In the genomic region with DNA sequence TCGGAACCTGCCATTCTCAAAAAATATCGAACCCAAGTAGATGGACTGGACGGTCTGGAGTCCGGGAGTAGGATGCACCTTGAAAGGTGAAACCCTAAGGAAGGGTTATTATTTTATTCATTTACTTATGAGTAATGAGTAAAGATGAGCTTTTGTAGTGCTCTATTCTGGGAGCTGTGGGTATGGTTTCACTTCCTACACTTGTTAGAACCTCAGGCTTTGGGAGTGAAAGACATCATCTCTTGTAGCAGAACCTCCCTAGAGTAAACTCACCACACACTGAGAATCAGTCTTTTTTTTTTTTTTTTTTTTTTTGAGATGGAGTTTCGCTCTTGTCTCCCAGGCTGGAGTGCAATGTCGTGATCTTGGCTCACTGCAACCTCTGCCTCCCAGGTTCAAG, we compare ENCODE assay signal across 15 cellular contexts.
DNase-seq lines count a peak whose midpoint lies in the region; ATAC-seq, FAIRE-seq and TF ChIP-seq lines count a peak whose summit lies in the region.
"Had no signal": no experiment of that assay in that cellular context is flagged by ENCODE, and none has a peak within 500 bp of the region (broad histone marks: within the 10 kb centered on the region; RNA-seq: fewer than 3 reads in every experiment).

No MANE protein-coding gene starts in this region.

- H3K4me2 ChIP-seq in GM12878 (ENCODE audit: control insufficient read depth, insufficient read depth) (no peak overlapping the region), mesenchymal stem cell (ENCODE audit: low read length, poor library complexity, severe bottlenecking) (no peak overlapping the region)

- H3K27me3 ChIP-seq in GM12878 (replicated peaks in 1 of 2; ENCODE audit: control insufficient read depth in 2 of 2, insufficient read depth in 2 of 2, low read length in 1 of 2) (no peaks in the 10 kb centered on the region), mesenchymal stem cell (ENCODE audit: control insufficient read depth in 1 of 2, insufficient read depth in 1 of 2, low read length in 2 of 2) (peaks cover 0 to 8% of the 10 kb centered on the region in 2 experiments)
- H3K27me3 ChIP-seq: tibial nerve had no signal

- H3K36me3 ChIP-seq in GM12878 (ENCODE audit: control insufficient read depth in 2 of 2, insufficient read depth in 2 of 2, low read length in 1 of 2) (no peaks in the 10 kb centered on the region), mesenchymal stem cell (ENCODE audit: control insufficient read depth in 1 of 2, insufficient read depth in 2 of 2, low read depth in 1 of 2, low read length in 2 of 2) (no peaks in the 10 kb centered on the region)
- H3K36me3 ChIP-seq: tibial nerve had no signal

- no peak for FAIRE-seq in GM12878 (lab: Jason Lieb, UNC)
- FAIRE-seq: astrocyte had no signal

- H2AK5ac ChIP-seq in mesenchymal stem cell (ENCODE audit: low read length, severe bottlenecking) = no peak overlapping the region

- H3K18ac ChIP-seq in mesenchymal stem cell (ENCODE audit: low read depth in 1 of 2, low read length in 2 of 2) = no peak overlapping the region

- no peak overlapping the region for H4K91ac ChIP-seq in mesenchymal stem cell (ENCODE audit: low read length)

- DNase-seq in GM12878 (ENCODE audit: low read depth, low spot score) (peak; percentile 47), midbrain (lab: John Stamatoyannopoulos, UW) (no peak), DMS53 treated with DMSO at 0.1 percent for 48 hours (lab: John Stamatoyannopoulos, UW; ENCODE audit: unreplicated experiment) (no peak), mesenchymal stem cell (no peak)
- DNase-seq: activated T-cell treated with anti-CD3 and anti-CD28 coated beads, Interleukin-2, amount 50 U/mL, for 24 hours; CD4-positive, alpha-beta memory T cell; psoas muscle had no signal

- 5% methylated on average over 4 of the region's 6 CpGs for WGBS in GM12878 (ENCODE audit: insufficient coverage, insufficient replicate concordance, low lambda C conversion rate, missing lambda C conversion rate)
- 87% methylated on average over 3 of the region's 6 CpGs for WGBS in mesenchymal stem cell

- H2AFZ ChIP-seq in GM12878 (ENCODE audit: control insufficient read depth, low read depth, low read length) (no peak overlapping the region), mesenchymal stem cell (ENCODE audit: low read depth, low read length) (no peak overlapping the region)

- H3K27ac ChIP-seq in GM12878 (ENCODE audit: control insufficient read depth, insufficient read depth) (no peak overlapping the region), mesenchymal stem cell (ENCODE audit: low read length, poor library complexity, severe bottlenecking) (no peak overlapping the region)
- H3K27ac ChIP-seq: psoas muscle, tibial nerve, VCaP had no signal

- ATAC-seq in GM18517 (IDR thresholded peaks at IDR 0.05; ENCODE audit: unreplicated experiment) (peak; percentile 93), GM21576 (IDR thresholded peaks at IDR 0.05; ENCODE audit: unreplicated experiment) (peak; percentile 93), HG03342 (IDR thresholded peaks at IDR 0.05; ENCODE audit: unreplicated experiment) (peak; percentile 95), GM12878 (peak; percentile 98), HG02840 (IDR thresholded peaks at IDR 0.05; ENCODE audit: low FRiP score, unreplicated experiment) (no peak)
- ATAC-seq: psoas muscle, Right ventricle myocardium inferior had no signal

- no peaks in the 10 kb centered on the region for H3K79me2 ChIP-seq in GM12878 (ENCODE audit: control insufficient read depth, insufficient read depth, low read length)

- no peak overlapping the region for H3K14ac ChIP-seq in mesenchymal stem cell (ENCODE audit: low read length in 2 of 2)

- no peak overlapping the region for H2BK120ac ChIP-seq in mesenchymal stem cell (ENCODE audit: low read depth, low read length)

- no peak overlapping the region for H2BK12ac ChIP-seq in mesenchymal stem cell (ENCODE audit: low read length in 2 of 2)

- CTCF ChIA-PET in GM12878 (lab: Yijun Ruan, JAX) = no interaction called here

- no peak overlapping the region for H2BK15ac ChIP-seq in mesenchymal stem cell (ENCODE audit: low read depth, poor library complexity, severe bottlenecking)

- H3K4me1 ChIP-seq in GM12878 (ENCODE audit: control insufficient read depth, insufficient read depth, low read length) (no peaks in the 10 kb centered on the region), mesenchymal stem cell (ENCODE audit: control insufficient read depth, insufficient read depth, low read depth, low read length) (no peaks in the 10 kb centered on the region)
- H3K4me1 ChIP-seq: psoas muscle had no signal

- H3K4ac ChIP-seq in mesenchymal stem cell (ENCODE audit: low read depth in 1 of 2, low read length in 2 of 2) = no peak overlapping the region

- intact Hi-C loops in GM12878 (cut with micrococcal nuclease; ENCODE audit: unreplicated experiment) = no loop called here

- TF ChIP-seq RAD21 in GM12878 (IDR thresholded peaks at IDR 0.05; ENCODE audit: insufficient read depth, low read depth, low read length) = no peak

- H4K20me1 ChIP-seq in GM12878 (ENCODE audit: control insufficient read depth, insufficient read depth) = no peaks in the 10 kb centered on the region

- H4K8ac ChIP-seq in mesenchymal stem cell (ENCODE audit: low read length) = no peak overlapping the region

- TF ChIP-seq CTCF in GM12878 (IDR thresholded peaks at IDR 0.05 in 2 of 3, conservative IDR thresholded peaks at IDR 0.05 in 1 of 3; ENCODE audit: control insufficient read depth in 2 of 3, extremely low read depth in 1 of 3, insufficient read depth in 1 of 3, low read depth in 3 of 3, low read length in 3 of 3) = no peak

- TF ChIP-seq POLR2A in GM12878 (IDR thresholded peaks at IDR 0.05; ENCODE audit: low read depth, low read length) = no peak

- no peak overlapping the region for H3K23ac ChIP-seq in mesenchymal stem cell (ENCODE audit: low read length in 2 of 2)

- BruUV-seq in GM12878 (replicated peaks; lab: Mats Ljungman, UMichigan) = no TSS peak

- no peak overlapping the region for H3K9ac ChIP-seq in GM12878 (ENCODE audit: control insufficient read depth, insufficient read depth, low read length)
- H3K9ac ChIP-seq in mesenchymal stem cell (ENCODE audit: low read length) = no peak overlapping the region

- H3K4me3 ChIP-seq in GM12878 (no peak overlapping the region), mesenchymal stem cell (ENCODE audit: insufficient read depth in 1 of 2, low read depth in 1 of 2, low read length in 2 of 2) (no peak overlapping the region)
- H3K4me3 ChIP-seq: psoas muscle, tibial nerve had no signal

- in situ Hi-C loops in GM12878 (cut with MboI) = no loop called here

- no peaks in the 10 kb centered on the region for H3K79me1 ChIP-seq in mesenchymal stem cell (replicated peaks; ENCODE audit: low read length, poor library complexity, severe bottlenecking)

- POLR2A ChIA-PET in GM12878 (lab: Charles Lee) = interaction anchor here (0.7 kb wide), 1 partner anchor 694 kb away, joined by 6 read pairs; no protein-coding TSS in a partner anchor

- H3K9me3 ChIP-seq in GM12878 (replicated peaks; ENCODE audit: control insufficient read depth, insufficient read depth, low read length) = no peaks in the 10 kb centered on the region; the same call in 2 of the 3 replicates
- H3K9me3 ChIP-seq in mesenchymal stem cell (ENCODE audit: control insufficient read depth, low read length) = no peaks in the 10 kb centered on the region
- H3K9me3 ChIP-seq: psoas muscle, tibial nerve had no signal

- peak in 1 of 2 experiments; percentile 60; a peak in 1 of 4 replicates for TF ChIP-seq EP300 in GM12878 (IDR thresholded peaks at IDR 0.05; ENCODE audit: borderline replicate concordance in 1 of 2, control insufficient read depth in 1 of 2, low read depth in 2 of 2, low read length in 2 of 2)

- no peak overlapping the region for H2BK5ac ChIP-seq in mesenchymal stem cell (ENCODE audit: low read depth, low read length, poor library complexity, severe bottlenecking)

- RAD21 ChIA-PET in GM12878 (lab: Charles Lee; ENCODE audit: unreplicated experiment) = no interaction called here

- SMC1A ChIA-PET in GM12878 (lab: Charles Lee; ENCODE audit: uncharacterized antibody, unreplicated experiment) = interaction anchor here (0.6 to 0.7 kb wide), 2 partner anchors 8 to 345 kb away, joined by 3 read pairs; no protein-coding TSS in a partner anchor

TF ChIP-seq in GM12878, 131 proteins besides CTCF, POLR2A, EP300 and RAD21 (continues in another document):
- TF ChIP-seq TCF7 (IDR thresholded peaks at IDR 0.05; ENCODE audit: borderline replicate concordance) (0 out of 2 replicates have a peak, but pooled peaks have one; percentile 37), ATF2 (IDR thresholded peaks at IDR 0.05; ENCODE audit: low read length) (peak; percentile 69), MTA2 (IDR thresholded peaks at IDR 0.05; ENCODE audit: low read depth) (peak; percentile 76), MEF2A (IDR thresholded peaks at IDR 0.05; ENCODE audit: insufficient read depth, low read depth, low read length) (0 out of 2 replicates have a peak, but pooled peaks have one; percentile 57), ATF7 (IDR thresholded peaks at IDR 0.05; ENCODE audit: low read depth) (peak; percentile 73), IRF4 (IDR thresholded peaks at IDR 0.05; ENCODE audit: low read depth, low read length) (0 out of 2 replicates have a peak, but pooled peaks have one; percentile 24), RUNX3 (IDR thresholded peaks at IDR 0.05; ENCODE audit: low read length) (peak; percentile 76; the same call in 1 of the 2 replicates), MYB (IDR thresholded peaks at IDR 0.05; ENCODE audit: borderline replicate concordance, low read depth, low read length) (no peak), ZNF384 (IDR thresholded peaks at IDR 0.05; ENCODE audit: borderline replicate concordance, low read depth, low read length) (peak; percentile 84), JUNB (IDR thresholded peaks at IDR 0.05) (peak; percentile 61), PAX5 (IDR thresholded peaks at IDR 0.05; ENCODE audit: borderline replicate concordance, low read depth, low read length) (no peak), MEF2B (IDR thresholded peaks at IDR 0.05; ENCODE audit: partially characterized antibody, poor library complexity, severe bottlenecking) (peak; percentile 87)
